8 cellular contexts compared by ENCODE assay signal in the genomic region with DNA sequence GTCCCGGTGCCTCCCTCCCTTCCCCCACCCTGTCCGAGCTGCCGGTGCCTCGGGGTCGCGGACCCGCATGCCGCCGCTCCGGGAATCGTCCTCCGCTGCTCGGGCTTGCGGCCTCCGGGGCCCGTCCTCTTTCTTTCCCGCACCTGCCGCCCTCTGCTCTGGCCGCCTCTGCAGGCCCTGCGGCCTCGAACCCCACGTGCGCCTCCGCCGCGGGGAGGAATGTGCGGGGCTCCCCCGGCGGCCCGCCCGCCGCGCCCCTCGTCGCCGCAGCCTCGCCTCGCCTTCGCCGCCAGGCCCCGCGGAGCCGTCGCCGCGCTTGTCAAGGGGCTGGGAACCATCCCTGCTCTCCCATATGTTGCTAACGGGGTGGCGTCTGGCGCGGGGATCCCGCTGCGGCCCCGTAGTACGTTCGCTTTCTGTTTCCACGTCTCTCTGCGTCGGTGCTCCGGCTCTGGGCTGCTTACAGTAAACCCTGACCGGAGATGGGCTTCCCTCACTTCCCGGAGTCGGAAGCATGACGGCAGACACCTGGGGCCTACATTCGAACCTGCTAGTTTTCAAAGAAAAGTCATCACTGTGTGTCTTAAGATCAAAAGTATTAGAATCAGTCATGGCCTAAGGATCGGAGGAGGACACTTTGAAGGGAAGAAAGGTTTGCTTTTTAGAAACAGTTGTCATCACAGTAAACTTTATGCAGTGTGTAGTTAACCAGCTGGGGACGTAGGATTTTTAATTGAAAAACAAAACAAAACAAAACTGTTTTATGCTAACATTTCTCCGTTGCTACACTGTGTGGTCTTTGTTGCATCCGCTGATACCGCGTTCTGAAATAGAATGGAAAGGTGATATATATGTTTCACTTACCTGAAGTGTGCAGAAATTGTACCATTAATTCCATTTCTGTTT.
A peak's percentile ranks its signal among the peaks of the same experiment; 100 is the strongest.
DNase-seq lines count a peak whose midpoint lies in the region; ATAC-seq and TF ChIP-seq lines count a peak whose summit lies in the region.

No MANE protein-coding gene starts in this region.

- TF ChIP-seq RAD21 in Ishikawa (IDR thresholded peaks at IDR 0.05; ENCODE audit: low read depth): no peak

- TF ChIP-seq EP300 in Ishikawa (IDR thresholded peaks at IDR 0.05; ENCODE audit: borderline replicate concordance): no peak

- H3K9me3 ChIP-seq in DOHH2 (ENCODE audit: control insufficient read depth, insufficient read depth, low read length) (peaks cover under 1% of the 10 kb centered on the region; the same call in 1 of the 2 replicates), adrenal gland (replicated peaks in 1 of 3) (no peaks in the 10 kb centered on the region), right atrium auricular region (no peaks in the 10 kb centered on the region), vagina (no peaks in the 10 kb centered on the region)

- TF ChIP-seq POLR2A in adrenal gland (IDR thresholded peaks at IDR 0.05) (peak in 1 of 2 donors; percentile 65), vagina (IDR thresholded peaks at IDR 0.05) (no peak)

- peaks cover 62 to 71% (median 63%) of the 10 kb centered on the region in 3 donors for H3K4me1 Mint-ChIP-seq in T-cell

- H3F3A ChIP-seq in DOHH2 (ENCODE audit: control insufficient read depth, insufficient read depth): peaks cover 6% of the 10 kb centered on the region; the same call in 1 of the 2 replicates

- H3K27me3 Mint-ChIP-seq in T-cell: no peaks in the 10 kb centered on the region

- no peak for TF ChIP-seq CTCF in DOHH2 (IDR thresholded peaks at IDR 0.05; ENCODE audit: low read depth, low read length, poor library complexity, severe bottlenecking)
- peak in 1 of 6 experiments; percentile 10 for TF ChIP-seq CTCF in adrenal gland (IDR thresholded peaks at IDR 0.05)
- TF ChIP-seq CTCF in right atrium auricular region (IDR thresholded peaks at IDR 0.05): no peak
- no peak for TF ChIP-seq CTCF in vagina (IDR thresholded peaks at IDR 0.05)

- CTCF ChIA-PET in T-cell (lab: Charles Lee): interaction anchor here in 1 of 2 donors (0.7 to 0.9 kb wide), 2 partner anchors 38 to 417 kb away, joined by 3 read pairs; no protein-coding TSS in a partner anchor

- peaks cover 10% of the 10 kb centered on the region; the same call in 1 of the 2 replicates for H4K20me1 ChIP-seq in DOHH2 (ENCODE audit: control insufficient read depth, insufficient read depth, low read depth, low read length)

- peak overlapping the region; percentile 97 to 99 for H3K27ac Mint-ChIP-seq in T-cell

- intact Hi-C loops in adrenal gland (cut with DNase I) (no loop called here), vagina (cut with DNase I) (no loop called here)

- peaks cover 57% of the 10 kb centered on the region for H3K36me3 ChIP-seq in DOHH2 (ENCODE audit: control insufficient read depth, low read length)
- no peaks in the 10 kb centered on the region for H3K36me3 ChIP-seq in adrenal gland (replicated peaks in 1 of 2)
- H3K36me3 ChIP-seq in right atrium auricular region: no peaks in the 10 kb centered on the region
- no peaks in the 10 kb centered on the region for H3K36me3 ChIP-seq in vagina

- peaks cover 88% of the 10 kb centered on the region for H3K79me2 ChIP-seq in DOHH2 (ENCODE audit: control insufficient read depth, low read length)

- 0 to 1% (median 0%) methylated on average over 16 to 70 of the region's 70 CpGs for WGBS in adrenal gland, 4 donors

- peaks cover 2% of the 10 kb centered on the region for H3K36me3 Mint-ChIP-seq in T-cell

- DNase-seq in T-cell: peak; percentile 30 to 90 (median 80)
- peak; percentile 60 to 89 (median 78) for DNase-seq in adrenal gland
- DNase-seq in right atrium auricular region (ENCODE audit: low spot score): peak; percentile 74
- peak; percentile 57 for DNase-seq in putamen (ENCODE audit: low spot score)
- no peak for DNase-seq in vagina (ENCODE audit: extremely low spot score in 2 of 2)

- POLR2A ChIA-PET in T-cell (lab: Charles Lee): interaction anchor here (0.5 to 2.7 kb wide), 9 partner anchors 10 to 842 kb away, joined by 3 to 8 read pairs (median 4); partner anchors contain the start of gene SLC35A3 (in 2 of the 2)

- peak overlapping the region; percentile 67 for H3K4me2 ChIP-seq in DOHH2 (ENCODE audit: low read length)

- H3K9me3 Mint-ChIP-seq in T-cell: no peaks in the 10 kb centered on the region

- H3K4me3 ChIP-seq in DOHH2 (ENCODE audit: low read length) (peak overlapping the region; percentile 92), adrenal gland (peak overlapping the region; percentile 64 to 91 (median 80)), right atrium auricular region (peak overlapping the region; percentile 94 to 98), vagina (peak overlapping the region; percentile 72 to 97)

- peaks cover 40% of the 10 kb centered on the region for H3K4me1 ChIP-seq in DOHH2 (ENCODE audit: control insufficient read depth, low read length)
- H3K4me1 ChIP-seq in adrenal gland (replicated peaks in 1 of 2): peaks cover 14 to 49% of the 10 kb centered on the region in 2 donors
- H3K4me1 ChIP-seq in right atrium auricular region: peaks cover 0 to 44% of the 10 kb centered on the region in 2 donors
- H3K4me1 ChIP-seq in vagina: peaks cover 36% of the 10 kb centered on the region

- H3K4me3 Mint-ChIP-seq in T-cell: peak overlapping the region; percentile 93 to 99 (median 95)

- H3K27ac ChIP-seq in DOHH2 (ENCODE audit: low read depth, low read length) (peak overlapping the region; percentile 81), adrenal gland (peak overlapping the region; percentile 83 to 99 (median 98)), right atrium auricular region (peak overlapping the region; percentile 99), vagina (peak overlapping the region; percentile 96)

- no peaks in the 10 kb centered on the region for H3K27me3 ChIP-seq in DOHH2 (ENCODE audit: control insufficient read depth, low read length)
- H3K27me3 ChIP-seq in adrenal gland: no peaks in the 10 kb centered on the region
- H3K27me3 ChIP-seq in right atrium auricular region: no peaks in the 10 kb centered on the region
- H3K27me3 ChIP-seq in vagina: no peaks in the 10 kb centered on the region

- no peaks in the 10 kb centered on the region for H3K9me2 ChIP-seq in DOHH2 (replicated peaks; ENCODE audit: control insufficient read depth, low read length)

- ATAC-seq in GM21576 (IDR thresholded peaks at IDR 0.05; ENCODE audit: unreplicated experiment): peak; percentile 44
- ATAC-seq in T-cell (replicated peaks in 1 of 4): peak; percentile 52 to 71 (median 56)

TF ChIP-seq in Ishikawa, 13 proteins besides CTCF, POLR2A, EP300 and RAD21:
- TF ChIP-seq MAX (IDR thresholded peaks at IDR 0.05) (peak; percentile 25; the same call in 1 of the 2 replicates), REST (IDR thresholded peaks at IDR 0.05; ENCODE audit: low read depth) (no peak)

Comparison
In these comparisons a context has a peak if more than half of its experiments do, and no peak if none do; other contexts are left out.
1. DNase-seq: peak in T-cell (34 of 34), adrenal gland (7 of 7), right atrium auricular region (single experiment) and putamen (single experiment); none in vagina (0 of 2).
2. Peak in every context shown above with its lines, with median percentiles within 50 percentile points of each other: H3K27ac ChIP-seq and H3K4me3 ChIP-seq.